Comparison of ENCODE assay signal across 24 cellular contexts in genomic region chr2:151616760-151617339, GRCh38.
DNase-seq lines count a peak whose midpoint lies in the region; ATAC-seq, FAIRE-seq and TF ChIP-seq lines count a peak whose summit lies in the region.
"Had no signal": no experiment of that assay in that cellular context is flagged by ENCODE, and none has a peak within 500 bp of the region (broad histone marks: within the 10 kb centered on the region; RNA-seq: fewer than 3 reads in every experiment).

No MANE protein-coding gene starts in this region.

- H3K9me3 ChIP-seq in A673 (ENCODE audit: low read depth, low read length, poor library complexity, severe bottlenecking) = no peaks in the 10 kb centered on the region
- H3K9me3 ChIP-seq: BE2C, Caco-2, HAP-1, MG63 had no signal

- H3K36me3 ChIP-seq in A673 (ENCODE audit: insufficient read depth, low read length, poor library complexity, severe bottlenecking) = no peaks in the 10 kb centered on the region
- H3K36me3 ChIP-seq: BE2C, HAP-1, MG63 had no signal

- DNase-seq in A673 (ENCODE audit: low spot score) (no peak), Kasumi-1 (lab: John Stamatoyannopoulos, UW) (peak; percentile 17 to 29), dermis microvascular lymphatic vessel endothelial cell (ENCODE audit: low read depth in 2 of 2) (peak; percentile 62 to 66)
- no peak for DNase-seq in activated naive CD4-positive, alpha-beta T cell (lab: John Stamatoyannopoulos, UW)
- DNase-seq in activated naive CD8-positive, alpha-beta T cell treated with anti-CD3 and anti-CD28 coated beads for 36 hours = no peak
- DNase-seq: 8988T; BE2C; Caco-2; CD4-positive, alpha-beta T cell; GF-D8; MG63; NCI-H1092 treated with DMSO at 0.1 percent for 48 hours; NCI-H2081 treated with DMSO at 0.1 percent for 48 hours; NCI-H748 treated with DMSO at 0.1 percent for 48 hours; NK-92 treated with Interleukin-12 subunit alpha and Interleukin-12 subunit beta, amount 100 ng/mL, for 24 hours; Right ventricle myocardium superior had no signal

- no peak overlapping the region for H3K27ac Mint-ChIP-seq in activated naive CD8-positive, alpha-beta T cell treated with anti-CD3 and anti-CD28 coated beads for 36 hours
- H3K27ac Mint-ChIP-seq: CD4-positive, alpha-beta T cell had no signal

- peak; percentile 24; the same call in 1 of the 2 replicates for TF ChIP-seq CTCF in A673 (conservative IDR thresholded peaks at IDR 0.05; ENCODE audit: low read depth, low read length)

- POLR2A ChIA-PET in A673 (lab: Charles Lee; ENCODE audit: low non-redundant PET) = no interaction called here

- peaks cover 7% of the 10 kb centered on the region for H3K4me1 Mint-ChIP-seq in activated naive CD8-positive, alpha-beta T cell treated with anti-CD3 and anti-CD28 coated beads for 36 hours

- H3K9me3 Mint-ChIP-seq in activated naive CD8-positive, alpha-beta T cell treated with anti-CD3 and anti-CD28 coated beads for 36 hours = no peaks in the 10 kb centered on the region
- H3K9me3 Mint-ChIP-seq: CD4-positive, alpha-beta T cell had no signal

- CTCF ChIA-PET in A673 (lab: Charles Lee) = no interaction called here

- intact Hi-C loops in A673 (cut with micrococcal nuclease; ENCODE audit: unreplicated experiment) = no loop called here

- H3K4me3 ChIP-seq in A673 (ENCODE audit: low read depth, low read length, poor library complexity, severe bottlenecking) = no peak overlapping the region
- H3K4me3 ChIP-seq: HAP-1, MG63, SK-N-MC had no signal

- FAIRE-seq in islet of Langerhans (lab: Jason Lieb, UNC) = peak; percentile 9
- FAIRE-seq: GM19239, HepG2 had no signal

- peaks cover 20% of the 10 kb centered on the region for H3K4me1 ChIP-seq in A673 (ENCODE audit: insufficient read depth, low read length, poor library complexity, severe bottlenecking)
- H3K4me1 ChIP-seq: BE2C, Caco-2, HAP-1 had no signal

- no TSS peak for BruUV-seq in A673 (replicated peaks; lab: Mats Ljungman, UMichigan)

- H3K27me3 ChIP-seq in A673 (replicated peaks; ENCODE audit: insufficient read depth, low read depth, low read length, poor library complexity) = no peaks in the 10 kb centered on the region
- H3K27me3 ChIP-seq: BE2C had no signal

- ATAC-seq in HG02678 (IDR thresholded peaks at IDR 0.05; ENCODE audit: unreplicated experiment) = no peak
- ATAC-seq in HG03457 (IDR thresholded peaks at IDR 0.05; ENCODE audit: unreplicated experiment) = no peak
- ATAC-seq: HepG2 had no signal

- H3K27ac ChIP-seq in A673 (ENCODE audit: low read depth, low read length, poor library complexity, severe bottlenecking) = no peak overlapping the region
- H3K27ac ChIP-seq: KMS-11 had no signal

- no peak overlapping the region for H3K4me3 Mint-ChIP-seq in activated naive CD8-positive, alpha-beta T cell treated with anti-CD3 and anti-CD28 coated beads for 36 hours
- H3K4me3 Mint-ChIP-seq: CD4-positive, alpha-beta T cell had no signal

- no peaks in the 10 kb centered on the region for H3K27me3 Mint-ChIP-seq in activated naive CD8-positive, alpha-beta T cell treated with anti-CD3 and anti-CD28 coated beads for 36 hours
- H3K27me3 Mint-ChIP-seq: CD4-positive, alpha-beta T cell had no signal

- peaks cover 2% of the 10 kb centered on the region for H3K36me3 Mint-ChIP-seq in activated naive CD8-positive, alpha-beta T cell treated with anti-CD3 and anti-CD28 coated beads for 36 hours

Comparison
In these comparisons a context has a peak if more than half of its experiments do, and no peak if none do; other contexts are left out.
1. DNase-seq: peak in Kasumi-1 (2 of 2) and dermis microvascular lymphatic vessel endothelial cell (2 of 2); none in A673 (single experiment), activated naive CD4-positive, alpha-beta T cell (0 of 4) and activated naive CD8-positive, alpha-beta T cell treated with anti-CD3 and anti-CD28 coated beads for 36 hours (single experiment).